1 cellular context compared by ENCODE assay signal in genomic region chr3:5016218-5017161, GRCh38.
TF ChIP-seq lines count a peak whose summit lies in the region.

No MANE protein-coding gene starts in this region.

TF ChIP-seq in K562, 482 proteins besides CTCF, POLR2A, EP300 and RAD21 (continued from another document and continues in another):
- TF ChIP-seq THRA (IDR thresholded peaks at IDR 0.05) (no peak), ZKSCAN8 (CRISPR knock-in tag; IDR thresholded peaks at IDR 0.05) (peak; percentile 88), ZNF165 (CRISPR knock-in tag; IDR thresholded peaks at IDR 0.05; ENCODE audit: borderline replicate concordance) (no peak), HDAC1 (IDR thresholded peaks at IDR 0.05) (peak in 1 of 2 experiments; percentile 97; a peak in 2 of 4 replicates), PREB (CRISPR knock-in tag; IDR thresholded peaks at IDR 0.05) (no peak), IRF2 (CRISPR knock-in tag; IDR thresholded peaks at IDR 0.05) (no peak), THAP12 (CRISPR knock-in tag; IDR thresholded peaks at IDR 0.05) (no peak), CC2D1A (IDR thresholded peaks at IDR 0.05) (peak; percentile 81), NFXL1 (CRISPR knock-in tag; IDR thresholded peaks at IDR 0.05) (no peak), ZBTB49 (CRISPR knock-in tag; IDR thresholded peaks at IDR 0.05; ENCODE audit: borderline replicate concordance) (no peak), DEAF1 (CRISPR knock-in tag; IDR thresholded peaks at IDR 0.05) (no peak), ZNF586 (CRISPR knock-in tag; conservative IDR thresholded peaks at IDR 0.05) (0 out of 2 replicates have a peak, but pooled peaks have one; percentile 18), ZNF146 (CRISPR knock-in tag; IDR thresholded peaks at IDR 0.05; ENCODE audit: unreplicated experiment) (no peak), POU5F1 (IDR thresholded peaks at IDR 0.05; ENCODE audit: borderline replicate concordance, low read depth, low read length, partially characterized antibody) (no peak), ZBTB17 (CRISPR knock-in tag; IDR thresholded peaks at IDR 0.05) (peak; percentile 56; the same call in 1 of the 2 replicates), ZNF253 (CRISPR knock-in tag; conservative IDR thresholded peaks at IDR 0.05) (no peak), MEIS2 (IDR thresholded peaks at IDR 0.05; ENCODE audit: partially characterized antibody) (peak; percentile 99), MNT (conservative IDR thresholded peaks at IDR 0.05) (no peak), L3MBTL2 (IDR thresholded peaks at IDR 0.05) (peak; percentile 94), ADNP (tag; IDR thresholded peaks at IDR 0.05) (no peak), RBBP5 (IDR thresholded peaks at IDR 0.05; ENCODE audit: borderline replicate concordance, insufficient read depth, low read length, poor library complexity, severe bottlenecking) (no peak), TAF7 (tag; IDR thresholded peaks at IDR 0.05) (no peak; the same call in 1 of the 2 replicates), MECOM (CRISPR knock-in tag; IDR thresholded peaks at IDR 0.05) (peak; percentile 89), SRSF1 (IDR thresholded peaks at IDR 0.05; ENCODE audit: low read depth, low read length) (no peak), PPARD (CRISPR knock-in tag; IDR thresholded peaks at IDR 0.05) (no peak), NFIX (CRISPR knock-in tag; IDR thresholded peaks at IDR 0.05; ENCODE audit: low read depth) (no peak), EWSR1 (IDR thresholded peaks at IDR 0.05; ENCODE audit: borderline replicate concordance, low read depth, partially characterized antibody) (no peak), ZNF76 (CRISPR knock-in tag; IDR thresholded peaks at IDR 0.05; ENCODE audit: borderline replicate concordance) (no peak), NFE2L1 (tag; IDR thresholded peaks at IDR 0.05; ENCODE audit: borderline replicate concordance, low read depth) (no peak), MLLT1 (IDR thresholded peaks at IDR 0.05) (peak; percentile 81 to 95), ZBTB2 (IDR thresholded peaks at IDR 0.05) (peak; percentile 91), PTBP1 (IDR thresholded peaks at IDR 0.05; ENCODE audit: low read depth, low read length) (no peak), CGGBP1 (CRISPR knock-in tag; IDR thresholded peaks at IDR 0.05) (no peak), KAT7 (CRISPR knock-in tag; IDR thresholded peaks at IDR 0.05; ENCODE audit: borderline replicate concordance) (no peak), TAF9B (IDR thresholded peaks at IDR 0.05; ENCODE audit: partially characterized antibody) (no peak), EHMT2 (IDR thresholded peaks at IDR 0.05) (no peak), BMI1 (IDR thresholded peaks at IDR 0.05; ENCODE audit: low read length) (no peak), RBM22 (IDR thresholded peaks at IDR 0.05; ENCODE audit: low read depth, low read length, poor library complexity, severe bottlenecking) (no peak), CAMTA2 (CRISPR knock-in tag; conservative IDR thresholded peaks at IDR 0.05) (no peak), ELF4 (CRISPR knock-in tag; IDR thresholded peaks at IDR 0.05) (no peak; the same call in 1 of the 2 replicates), MAX (CRISPR knock-in tag; IDR thresholded peaks at IDR 0.05) (peak; percentile 59; the same call in 1 of the 2 replicates), ZFP30 (CRISPR knock-in tag; IDR thresholded peaks at IDR 0.05; ENCODE audit: borderline replicate concordance) (no peak), BRD9 (IDR thresholded peaks at IDR 0.05; ENCODE audit: low read depth, partially characterized antibody) (peak; percentile 92), WHSC1 (IDR thresholded peaks at IDR 0.05; ENCODE audit: low read length) (no peak), CHD1 (IDR thresholded peaks at IDR 0.05; ENCODE audit: low read length) (no peak)
- TF ChIP-seq, protein P1, sequence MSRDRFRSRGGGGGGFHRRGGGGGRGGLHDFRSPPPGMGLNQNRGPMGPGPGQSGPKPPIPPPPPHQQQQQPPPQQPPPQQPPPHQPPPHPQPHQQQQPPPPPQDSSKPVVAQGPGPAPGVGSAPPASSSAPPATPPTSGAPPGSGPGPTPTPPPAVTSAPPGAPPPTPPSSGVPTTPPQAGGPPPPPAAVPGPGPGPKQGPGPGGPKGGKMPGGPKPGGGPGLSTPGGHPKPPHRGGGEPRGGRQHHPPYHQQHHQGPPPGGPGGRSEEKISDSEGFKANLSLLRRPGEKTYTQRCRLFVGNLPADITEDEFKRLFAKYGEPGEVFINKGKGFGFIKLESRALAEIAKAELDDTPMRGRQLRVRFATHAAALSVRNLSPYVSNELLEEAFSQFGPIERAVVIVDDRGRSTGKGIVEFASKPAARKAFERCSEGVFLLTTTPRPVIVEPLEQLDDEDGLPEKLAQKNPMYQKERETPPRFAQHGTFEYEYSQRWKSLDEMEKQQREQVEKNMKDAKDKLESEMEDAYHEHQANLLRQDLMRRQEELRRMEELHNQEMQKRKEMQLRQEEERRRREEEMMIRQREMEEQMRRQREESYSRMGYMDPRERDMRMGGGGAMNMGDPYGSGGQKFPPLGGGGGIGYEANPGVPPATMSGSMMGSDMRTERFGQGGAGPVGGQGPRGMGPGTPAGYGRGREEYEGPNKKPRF (IDR thresholded peaks at IDR 0.05; ENCODE audit: low read depth, low read length): no peak
- TF ChIP-seq, protein P2, sequence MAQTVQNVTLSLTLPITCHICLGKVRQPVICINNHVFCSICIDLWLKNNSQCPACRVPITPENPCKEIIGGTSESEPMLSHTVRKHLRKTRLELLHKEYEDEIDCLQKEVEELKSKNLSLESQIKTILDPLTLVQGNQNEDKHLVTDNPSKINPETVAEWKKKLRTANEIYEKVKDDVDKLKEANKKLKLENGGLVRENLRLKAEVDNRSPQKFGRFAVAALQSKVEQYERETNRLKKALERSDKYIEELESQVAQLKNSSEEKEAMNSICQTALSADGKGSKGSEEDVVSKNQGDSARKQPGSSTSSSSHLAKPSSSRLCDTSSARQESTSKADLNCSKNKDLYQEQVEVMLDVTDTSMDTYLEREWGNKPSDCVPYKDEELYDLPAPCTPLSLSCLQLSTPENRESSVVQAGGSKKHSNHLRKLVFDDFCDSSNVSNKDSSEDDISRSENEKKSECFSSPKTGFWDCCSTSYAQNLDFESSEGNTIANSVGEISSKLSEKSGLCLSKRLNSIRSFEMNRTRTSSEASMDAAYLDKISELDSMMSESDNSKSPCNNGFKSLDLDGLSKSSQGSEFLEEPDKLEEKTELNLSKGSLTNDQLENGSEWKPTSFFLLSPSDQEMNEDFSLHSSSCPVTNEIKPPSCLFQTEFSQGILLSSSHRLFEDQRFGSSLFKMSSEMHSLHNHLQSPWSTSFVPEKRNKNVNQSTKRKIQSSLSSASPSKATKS (CRISPR knock-in tag; IDR thresholded peaks at IDR 0.05): no peak
